Comparison of ENCODE assay signal across 8 cellular contexts in genomic region chr15:92917606-92918407, GRCh38. TPM values are rescaled to one million over a fixed set of nuclear protein-coding genes. Genes with fewer than 3 reads are reported as not detected.
A peak's percentile ranks its signal among the peaks of the same experiment; 100 is the strongest.
DNase-seq lines count a peak whose midpoint lies in the region; ATAC-seq and TF ChIP-seq lines count a peak whose summit lies in the region.

No MANE protein-coding gene starts in this region.

- H3K36me3 Mint-ChIP-seq in activated naive CD4-positive, alpha-beta T cell treated with anti-CD3 and anti-CD28 coated beads, Interleukin-2, amount 50 U/mL, for 24 hours = peaks cover 12% of the 10 kb centered on the region

- DNase-seq in AG10803 (ENCODE audit: low read depth) (peak; percentile 92), NCI-H1048 (lab: John Stamatoyannopoulos, UW) (peak; percentile 88), SK-N-MC (ENCODE audit: low read depth, low spot score) (peak; percentile 94), globus pallidus (ENCODE audit: low spot score) (peak; percentile 92), occipital lobe (lab: John Stamatoyannopoulos, UW) (peak; percentile 75), superior temporal gyrus (ENCODE audit: extremely low spot score) (peak; percentile 98)

- H3K4me1 Mint-ChIP-seq in activated naive CD4-positive, alpha-beta T cell treated with anti-CD3 and anti-CD28 coated beads, Interleukin-2, amount 50 U/mL, for 24 hours = peaks cover 91% of the 10 kb centered on the region

- H3K36me3 ChIP-seq in SK-N-MC (ENCODE audit: insufficient read depth, low read length) = peaks cover 42% of the 10 kb centered on the region

- H3K4me3 ChIP-seq in AG10803 (ENCODE audit: low read length) (no peak overlapping the region), SK-N-MC (peak overlapping the region; percentile 64)

- H3K27me3 Mint-ChIP-seq in activated naive CD4-positive, alpha-beta T cell treated with anti-CD3 and anti-CD28 coated beads, Interleukin-2, amount 50 U/mL, for 24 hours = no peaks in the 10 kb centered on the region

- peak overlapping the region; percentile 99 for H3K27ac ChIP-seq in SK-N-MC

- H3K27ac Mint-ChIP-seq in activated naive CD4-positive, alpha-beta T cell treated with anti-CD3 and anti-CD28 coated beads, Interleukin-2, amount 50 U/mL, for 24 hours = peak overlapping the region; percentile 91

- H3K9me3 ChIP-seq in SK-N-MC (ENCODE audit: low read depth, low read length) = no peaks in the 10 kb centered on the region

- H3K9ac ChIP-seq in SK-N-MC (ENCODE audit: insufficient read length) = peak overlapping the region; percentile 82

- TF ChIP-seq CTCF in AG10803 (conservative IDR thresholded peaks at IDR 0.05; ENCODE audit: low read length) = peak; percentile 81

- no peaks in the 10 kb centered on the region for H3K9me3 Mint-ChIP-seq in activated naive CD4-positive, alpha-beta T cell treated with anti-CD3 and anti-CD28 coated beads, Interleukin-2, amount 50 U/mL, for 24 hours

- peak overlapping the region; percentile 64 for H3K4me3 Mint-ChIP-seq in activated naive CD4-positive, alpha-beta T cell treated with anti-CD3 and anti-CD28 coated beads, Interleukin-2, amount 50 U/mL, for 24 hours

- peak; percentile 41 for ATAC-seq in GM21526 (IDR thresholded peaks at IDR 0.05; ENCODE audit: low FRiP score, unreplicated experiment)

RNA-seq across cellular contexts. Expression of gene CHD2, which starts 17.7 kb away (rescaled TPM):
- total RNA-seq in occipital lobe = 165 TPM
